Comparison of ENCODE assay signal across 28 cellular contexts in the genomic region with DNA sequence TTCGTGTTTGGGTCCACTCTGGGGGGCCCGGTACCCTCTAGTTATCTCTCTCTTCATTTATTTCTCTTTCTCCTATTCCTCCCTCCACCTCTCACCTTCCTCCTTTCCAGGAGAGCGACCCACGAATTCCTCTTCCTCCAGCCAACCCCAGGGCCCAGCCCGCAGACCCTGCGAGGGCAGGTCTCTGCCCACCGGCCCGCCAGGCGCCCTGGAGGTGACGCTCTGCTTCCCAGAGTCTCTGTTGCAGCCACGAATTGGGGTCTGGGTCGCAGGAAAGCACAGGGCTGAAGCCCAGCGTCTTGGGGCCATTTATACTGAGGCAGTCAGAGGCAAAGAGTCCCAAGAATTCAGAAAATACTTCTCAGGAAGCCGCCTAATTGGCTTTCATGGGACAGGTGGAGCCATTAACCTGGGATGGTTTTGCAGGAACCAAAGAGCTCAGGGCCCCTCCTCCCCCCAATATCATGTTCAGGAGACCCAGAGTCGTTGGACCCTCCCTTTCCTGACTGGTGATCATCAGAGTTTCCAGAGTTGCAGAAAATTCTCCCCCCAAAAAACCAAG. TPM values are rescaled to one million over a fixed set of nuclear protein-coding genes. Genes with fewer than 3 reads are reported as not detected.
DNase-seq lines count a peak whose midpoint lies in the region; ATAC-seq and TF ChIP-seq lines count a peak whose summit lies in the region.
"Had no signal": no experiment of that assay in that cellular context is flagged by ENCODE, and none has a peak within 500 bp of the region (broad histone marks: within the 10 kb centered on the region; RNA-seq: fewer than 3 reads in every experiment).

No MANE protein-coding gene starts in this region.

- H2BK5ac ChIP-seq in trophoblast cell (ENCODE audit: low read depth, low read length, poor library complexity) = no peak overlapping the region

- H2AFZ ChIP-seq in neural progenitor cell (replicated peaks) (no peak overlapping the region), trophoblast cell (ENCODE audit: insufficient read depth, low read length, poor library complexity) (no peak overlapping the region)

- no peak overlapping the region for H4K12ac ChIP-seq in trophoblast cell (ENCODE audit: low read depth, low read length)

- H2BK120ac ChIP-seq in trophoblast cell (ENCODE audit: insufficient read depth, low read length, poor library complexity) = no peak overlapping the region

- H4K91ac ChIP-seq in trophoblast cell (ENCODE audit: low read depth, low read length) = no peak overlapping the region

- H3K4ac ChIP-seq in trophoblast cell (ENCODE audit: low read depth, low read length) = no peak overlapping the region

- no peak overlapping the region for H3K14ac ChIP-seq in trophoblast cell (ENCODE audit: low read length)

- H3K9ac ChIP-seq in neural progenitor cell = no peak overlapping the region
- no peak overlapping the region for H3K9ac ChIP-seq in trophoblast cell (ENCODE audit: low read length)

- CTCF ChIA-PET in CD4-positive, alpha-beta T cell (lab: Charles Lee) = no interaction called here

- H3K36me3 ChIP-seq in neural progenitor cell (no peaks in the 10 kb centered on the region), trophoblast cell (ENCODE audit: control insufficient read depth in 1 of 2, insufficient read depth in 2 of 2, low read length in 2 of 2) (no peaks in the 10 kb centered on the region)

- H4K8ac ChIP-seq in trophoblast cell (ENCODE audit: low read depth, low read length) = no peak overlapping the region

- H2BK12ac ChIP-seq in trophoblast cell (ENCODE audit: low read length) = no peak overlapping the region

- H3K9me3 ChIP-seq in CD4-positive, alpha-beta T cell (ENCODE audit: control insufficient read depth, low read length) = no peaks in the 10 kb centered on the region
- H3K9me3 ChIP-seq in neural progenitor cell (ENCODE audit: low read depth) (no peaks in the 10 kb centered on the region), trophoblast cell (ENCODE audit: insufficient read depth, low read depth, low read length) (peaks cover 4% of the 10 kb centered on the region)
- H3K9me3 ChIP-seq: psoas muscle had no signal

- intact Hi-C loops in CD4-positive, alpha-beta T cell (cut with DNase I, micrococcal nuclease) = no loop called here
- intact Hi-C loops in Right ventricle myocardium superior (cut with DNase I) = no loop called here

- H2AK5ac ChIP-seq in trophoblast cell (ENCODE audit: low read length) = no peak overlapping the region

- H3K27ac Mint-ChIP-seq in CD4-positive, alpha-beta T cell = no peak overlapping the region
- H3K27ac Mint-ChIP-seq in immature natural killer cell (no peak overlapping the region), neural progenitor cell (no peak overlapping the region)
- H3K27ac Mint-ChIP-seq: CD4-positive, alpha-beta memory T cell had no signal

- H3K18ac ChIP-seq in trophoblast cell (ENCODE audit: low read length) = no peak overlapping the region

- peaks cover 94% of the 10 kb centered on the region for H4K20me1 ChIP-seq in neural progenitor cell (ENCODE audit: low read depth)

- WGBS in trophoblast cell (ENCODE audit: extremely low coverage, insufficient coverage, insufficient read length) = no CpG with 5 or more reads among the region's 15 CpGs

- no peak overlapping the region for H3K4me2 ChIP-seq in neural progenitor cell
- no peak overlapping the region for H3K4me2 ChIP-seq in trophoblast cell (ENCODE audit: low read length)

- H3F3A ChIP-seq in neural progenitor cell (ENCODE audit: low read depth) = peaks cover 17% of the 10 kb centered on the region

- no peak overlapping the region for H3K23ac ChIP-seq in trophoblast cell (ENCODE audit: low read length)

- H3K36me3 Mint-ChIP-seq in CD4-positive, alpha-beta T cell (ENCODE audit: low read depth) = no peaks in the 10 kb centered on the region
- no peaks in the 10 kb centered on the region for H3K36me3 Mint-ChIP-seq in immature natural killer cell
- H3K36me3 Mint-ChIP-seq in neural progenitor cell = peaks cover 8% of the 10 kb centered on the region
- H3K36me3 Mint-ChIP-seq: CD4-positive, alpha-beta memory T cell had no signal

- H3K4me1 Mint-ChIP-seq in CD4-positive, alpha-beta T cell (ENCODE audit: low read depth) = peaks cover 28% of the 10 kb centered on the region
- H3K4me1 Mint-ChIP-seq in immature natural killer cell = peaks cover 15 to 17% of the 10 kb centered on the region in 2 donors
- H3K4me1 Mint-ChIP-seq in neural progenitor cell = peaks cover 53% of the 10 kb centered on the region

- H3K4me3 Mint-ChIP-seq in CD4-positive, alpha-beta T cell = peak overlapping the region; percentile 11
- H3K4me3 Mint-ChIP-seq in immature natural killer cell (peak overlapping the region in 3 of 5 donors; percentile 18 to 49 (median 18)), neural progenitor cell (peak overlapping the region; percentile 91)
- H3K4me3 Mint-ChIP-seq: activated T-cell treated with anti-CD3 and anti-CD28 coated beads, Interleukin-2, amount 50 U/mL, for 4 hours had no signal

- H3K27me3 ChIP-seq in CD4-positive, alpha-beta T cell (ENCODE audit: control insufficient read depth, insufficient read depth, low read length) = peaks cover 75% of the 10 kb centered on the region
- H3K27me3 ChIP-seq in neural progenitor cell (peaks cover 98% of the 10 kb centered on the region), trophoblast cell (ENCODE audit: insufficient read depth, low read length) (peaks cover 97% of the 10 kb centered on the region)

- POLR2A ChIA-PET in CD4-positive, alpha-beta T cell (lab: Charles Lee) = no interaction called here

- H3K79me2 ChIP-seq in neural progenitor cell (ENCODE audit: low read depth) (no peaks in the 10 kb centered on the region), trophoblast cell (ENCODE audit: control insufficient read depth, insufficient read depth, low read length, poor library complexity) (no peaks in the 10 kb centered on the region)

- no peak for DNase-seq in CD4-positive, alpha-beta T cell
- DNase-seq in GM20000 (ENCODE audit: low spot score) (peak; percentile 31), immature natural killer cell (no peak), neural progenitor cell (ENCODE audit: low spot score) (no peak), trophoblast cell (no peak), AG20443 (ENCODE audit: low spot score) (no peak), Right ventricle myocardium superior (no peak), mesenteric fat pad (ENCODE audit: low spot score) (no peak)
- DNase-seq: activated CD4-positive, alpha-beta T cell treated with anti-CD3 and anti-CD28 coated beads for 4 hours; activated naive CD4-positive, alpha-beta T cell treated with Interleukin-2 at 50 U/mL for 16 hours; activated T-cell treated with anti-CD3 and anti-CD28 coated beads, Interleukin-2, amount 50 U/mL, for 4 hours; amygdala; CD4-positive, alpha-beta memory T cell; effector CD4-positive, alpha-beta T cell; NCI-H2029; NCI-H2227 treated with DMSO at 0.1 percent for 48 hours; NCI-H526 treated with DMSO at 0.1 percent for 48 hours; psoas muscle; SIG-M5; stimulated activated CD4-positive, alpha-beta T cell treated with anti-CD3 and anti-CD28 coated beads, Interleukin-15, amount 100 ng/mL, for 24 hours; stimulated activated naive CD4-positive, alpha-beta T cell treated with Interleukin-2 at 50 U/mL for 16 hours had no signal

- H3K27ac ChIP-seq in CD4-positive, alpha-beta T cell (ENCODE audit: low read depth, low read length) = no peak overlapping the region
- H3K27ac ChIP-seq in neural progenitor cell (no peak overlapping the region), trophoblast cell (ENCODE audit: low read depth, low read length) (no peak overlapping the region)
- H3K27ac ChIP-seq: psoas muscle had no signal

- H3K4me3 ChIP-seq in neural progenitor cell (no peak overlapping the region), trophoblast cell (ENCODE audit: low read depth, low read length) (no peak overlapping the region)

- no peak for ATAC-seq in CD4-positive, alpha-beta T cell (ENCODE audit: poor library complexity)
- no peak for ATAC-seq in Right ventricle myocardium superior (ENCODE audit: poor library complexity)
- ATAC-seq: activated T-cell treated with anti-CD3 and anti-CD28 coated beads, Interleukin-2, amount 50 U/mL, for 4 hours; psoas muscle had no signal

- TF ChIP-seq CTCF in CD4-positive, alpha-beta T cell (IDR thresholded peaks at IDR 0.05) = no peak
- no peak for TF ChIP-seq CTCF in GM20000 (IDR thresholded peaks at IDR 0.05; ENCODE audit: extremely low read depth, missing control alignments)
- TF ChIP-seq CTCF in neural progenitor cell (IDR thresholded peaks at IDR 0.05) = no peak

- H3K79me1 ChIP-seq in trophoblast cell (ENCODE audit: low read length) = no peaks in the 10 kb centered on the region

- H3K27me3 Mint-ChIP-seq in CD4-positive, alpha-beta T cell = peaks cover 67% of the 10 kb centered on the region
- H3K27me3 Mint-ChIP-seq in immature natural killer cell (ENCODE audit: low read depth in 3 of 3) (peaks cover 34 to 45% (median 45%) of the 10 kb centered on the region in 3 donors), neural progenitor cell (ENCODE audit: insufficient read depth, low read depth) (peaks cover 69% of the 10 kb centered on the region)

- H3K9me3 Mint-ChIP-seq in CD4-positive, alpha-beta T cell = no peaks in the 10 kb centered on the region
- H3K9me3 Mint-ChIP-seq in immature natural killer cell (no peaks in the 10 kb centered on the region), neural progenitor cell (no peaks in the 10 kb centered on the region)
- H3K9me3 Mint-ChIP-seq: activated T-cell treated with anti-CD3 and anti-CD28 coated beads, Interleukin-2, amount 50 U/mL, for 4 hours; CD4-positive, alpha-beta memory T cell had no signal

- peaks cover 3% of the 10 kb centered on the region for H3K4me1 ChIP-seq in neural progenitor cell
- H3K4me1 ChIP-seq in trophoblast cell (ENCODE audit: control insufficient read depth in 1 of 2, insufficient read depth in 2 of 2, low read length in 2 of 2) = peaks cover 3 to 13% of the 10 kb centered on the region in 2 experiments

RNA-seq across cellular contexts. Expression of a gene that starts 2.7 kb away (rescaled TPM):
- total RNA-seq in CD4-positive, alpha-beta T cell = not detected
- not detected for polyA plus RNA-seq in immature natural killer cell
- not detected in 2 replicates for total RNA-seq in neural progenitor cell (ENCODE audit: low replicate concordance)
- polyA plus RNA-seq in trophoblast cell (2013) = 0.07 and 0.08 TPM in 2 replicates
- total RNA-seq in Right ventricle myocardium superior = 0.11 TPM
- 0.22 TPM for total RNA-seq in mesenteric fat pad
- total RNA-seq: activated CD8-positive, alpha-beta memory T cell treated with anti-CD3 and anti-CD28 coated beads for 36 hours; activated T-cell treated with anti-CD3 and anti-CD28 coated beads, Interleukin-2, amount 50 U/mL, for 4 hours; bronchial epithelial cell; CD4-positive, alpha-beta memory T cell; epithelial cell of proximal tubule; M059J; T-helper 2 cell treated with Interferon-gamma antibody and Interleukin-4, amounts not matched to agents 100 ng/mL and 5 ng/mL, for 36 hours; temporal lobe had no signal
- polyA plus RNA-seq: CD4-positive, alpha-beta memory T cell; liver had no signal

Comparison
In these comparisons a context has a peak if more than half of its experiments do, and no peak if none do; other contexts are left out.
1. H3K4me3 Mint-ChIP-seq: peak in every context shown above with its lines; median percentile 91 in neural progenitor cell; 18 in immature natural killer cell; 11 in CD4-positive, alpha-beta T cell.